ENCODE assay signal across 9 cellular contexts in genomic region chr3:175121225-175121624, GRCh38.
DNase-seq lines count a peak whose midpoint lies in the region; ATAC-seq and TF ChIP-seq lines count a peak whose summit lies in the region.
"Had no signal": no experiment of that assay in that cellular context is flagged by ENCODE, and none has a peak within 500 bp of the region (broad histone marks: within the 10 kb centered on the region; RNA-seq: fewer than 3 reads in every experiment).

No MANE protein-coding gene starts in this region.

- H3K36me3 ChIP-seq in mammary epithelial cell (ENCODE audit: insufficient read depth, low read length) (no peaks in the 10 kb centered on the region), lung (ENCODE audit: control insufficient read depth in 2 of 2, insufficient read depth in 2 of 2, low read length in 2 of 2) (peaks cover 0 to 1% of the 10 kb centered on the region in 2 donors)

- BruUV-seq in mammary epithelial cell (replicated peaks; lab: Mats Ljungman, UMichigan) = no TSS peak

- H2AFZ ChIP-seq in mammary epithelial cell (ENCODE audit: low read depth, low read length) = no peak overlapping the region

- no peak overlapping the region for H3K9ac ChIP-seq in mammary epithelial cell (ENCODE audit: insufficient read depth, low read length)

- H4K20me1 ChIP-seq in mammary epithelial cell (ENCODE audit: insufficient read depth, low read length) = no peaks in the 10 kb centered on the region

- no peak overlapping the region for H3K4me2 ChIP-seq in mammary epithelial cell (ENCODE audit: insufficient read depth, low read depth, low read length)

- in situ Hi-C loops in mammary epithelial cell (cut with MboI; ENCODE audit: low sequenced_read_pairs in 2 of 2) = no loop called here

- DNase-seq in DMS53 treated with DMSO at 0.1 percent for 48 hours (lab: John Stamatoyannopoulos, UW; ENCODE audit: unreplicated experiment) (peak; percentile 53), HT-29 (ENCODE audit: low spot score) (peak; percentile 76), mammary epithelial cell (peak; percentile 41), lung (ENCODE audit: low spot score) (peak; percentile 48), NCI-H2227 (lab: John Stamatoyannopoulos, UW; ENCODE audit: unreplicated experiment) (no peak), kidney glomerular epithelial cell (lab: John Stamatoyannopoulos, UW) (no peak)
- DNase-seq in effector CD8-positive, alpha-beta T cell (lab: John Stamatoyannopoulos, UW) = no peak
- DNase-seq in stimulated activated CD4-positive, alpha-beta T cell treated with anti-CD3 and anti-CD28 coated beads, Interleukin-4, amount 100 ng/mL, for 4 hours = no peak
- DNase-seq: activated naive CD4-positive, alpha-beta T cell treated with anti-CD3 and anti-CD28 coated beads, Interleukin-2, amount 50 U/mL, for 16 hours had no signal

- no peak overlapping the region for H3K4me3 ChIP-seq in mammary epithelial cell (replicated peaks in 1 of 3; ENCODE audit: insufficient read depth in 1 of 3, low read depth in 2 of 3, low read length in 3 of 3)
- no peak overlapping the region for H3K4me3 ChIP-seq in lung

- ATAC-seq in lung (ENCODE audit: insufficient read depth, low FRiP score) = peak; percentile 72

- H3K27me3 ChIP-seq in mammary epithelial cell (ENCODE audit: insufficient read depth, low read length) = no peaks in the 10 kb centered on the region
- H3K27me3 ChIP-seq in lung (ENCODE audit: control insufficient read depth, insufficient read depth) = no peaks in the 10 kb centered on the region

- WGBS in mammary epithelial cell (ENCODE audit: low coverage, missing lambda C conversion rate) = 0% methylated on average over 2 of the region's 2 CpGs
- WGBS in lung, 2 donors = 61 to 78% methylated on average over 2 of the region's 2 CpGs

- peaks cover 3% of the 10 kb centered on the region for H3K9me3 ChIP-seq in mammary epithelial cell (replicated peaks; ENCODE audit: insufficient read depth, low read length)
- H3K9me3 ChIP-seq in lung (ENCODE audit: control insufficient read depth in 2 of 2, insufficient read depth in 1 of 2, low read length in 1 of 2) = no peaks in the 10 kb centered on the region

- intact Hi-C loops in mammary epithelial cell (cut with micrococcal nuclease) = loop anchor here (1.0 kb wide), 1 partner anchor 259 kb away; no protein-coding TSS in a partner anchor

- no peaks in the 10 kb centered on the region for H3K4me1 ChIP-seq in mammary epithelial cell (ENCODE audit: insufficient read depth, low read length)
- no peaks in the 10 kb centered on the region for H3K4me1 ChIP-seq in lung (ENCODE audit: control insufficient read depth in 2 of 2, insufficient read depth in 2 of 2, low read length in 2 of 2)

- H3K27ac ChIP-seq in mammary epithelial cell (ENCODE audit: insufficient read depth, low read depth, low read length) (no peak overlapping the region), lung (ENCODE audit: low read depth in 1 of 2, low read length in 1 of 2) (no peak overlapping the region)

- H3K79me2 ChIP-seq in mammary epithelial cell (ENCODE audit: insufficient read depth, low read length) = no peaks in the 10 kb centered on the region

- CTCF ChIA-PET in mammary epithelial cell (lab: Charles Lee; ENCODE audit: low non-redundant PET) = no interaction called here

- TF ChIP-seq CTCF in mammary epithelial cell (conservative IDR thresholded peaks at IDR 0.05 in 1 of 2, IDR thresholded peaks at IDR 0.05 in 1 of 2; ENCODE audit: extremely low read depth in 1 of 2, insufficient read depth in 1 of 2, low read depth in 1 of 2, low read length in 2 of 2) = peak; percentile 62 to 63
- TF ChIP-seq CTCF in lung (IDR thresholded peaks at IDR 0.05; ENCODE audit: control extremely low read depth, extremely low read depth) = no peak

- dilution Hi-C loops in mammary epithelial cell (cut with HindIII; ENCODE audit: low sequenced_read_pairs) = no loop called here

Comparison
In these comparisons a context has a peak if more than half of its experiments do, and no peak if none do; other contexts are left out.
1. DNase-seq: peak in DMS53 treated with DMSO at 0.1 percent for 48 hours (single experiment), HT-29 (single experiment), mammary epithelial cell (single experiment) and lung (single experiment); none in NCI-H2227 (single experiment), effector CD8-positive, alpha-beta T cell (single experiment), kidney glomerular epithelial cell (single experiment) and stimulated activated CD4-positive, alpha-beta T cell treated with anti-CD3 and anti-CD28 coated beads, Interleukin-4, amount 100 ng/mL, for 4 hours (0 of 2).